Comparison of ENCODE assay signal across 7 cellular contexts in the genomic region with DNA sequence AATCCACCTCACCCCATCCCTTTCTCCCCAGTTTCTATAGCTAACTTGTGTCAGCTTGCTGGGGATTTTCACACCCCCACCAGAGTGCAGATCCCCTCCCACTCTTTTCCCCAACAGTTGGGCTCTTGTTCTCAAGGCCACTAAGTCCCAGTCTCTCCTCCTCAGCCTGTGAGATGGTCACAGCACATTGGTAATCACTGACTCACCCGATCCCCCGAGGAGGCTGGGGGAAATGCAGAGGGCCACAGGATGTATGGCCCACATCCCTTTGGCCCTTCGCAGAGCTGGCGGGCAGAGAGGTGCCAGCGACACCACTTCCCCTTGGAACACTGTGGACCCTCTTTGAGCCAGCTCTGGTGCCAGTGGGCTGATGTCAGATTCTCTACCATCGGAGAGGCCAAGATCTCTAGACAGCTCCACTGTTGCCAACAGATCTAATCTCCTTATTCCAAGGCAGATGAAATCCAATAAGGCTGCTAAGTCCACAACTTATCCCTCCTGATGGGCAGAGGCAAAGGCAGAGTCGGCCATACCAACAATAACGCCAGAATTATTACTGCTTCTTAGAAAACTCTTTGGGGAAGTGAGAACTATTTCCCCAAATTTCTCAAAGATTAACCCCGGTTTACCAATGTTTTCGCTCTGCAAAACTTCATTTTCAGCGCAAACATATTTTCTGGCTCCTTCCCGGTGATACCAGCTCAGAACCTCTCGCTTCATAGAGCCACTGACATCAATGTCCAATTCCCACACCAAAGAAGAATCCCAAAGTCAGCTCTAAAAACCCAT. TPM values are rescaled to one million over a fixed set of nuclear protein-coding genes. Genes with fewer than 3 reads are reported as not detected.
DNase-seq lines count a peak whose midpoint lies in the region; ATAC-seq and TF ChIP-seq lines count a peak whose summit lies in the region.

No MANE protein-coding gene starts in this region.

- H3K9me3 ChIP-seq in OCI-LY3 (ENCODE audit: insufficient read depth, low read length), result no peaks in the 10 kb centered on the region
- H3K9me3 ChIP-seq in mammary epithelial cell (replicated peaks; ENCODE audit: insufficient read depth, low read length), result no peaks in the 10 kb centered on the region
- no peaks in the 10 kb centered on the region for H3K9me3 ChIP-seq in left lung

- intact Hi-C loops in mammary epithelial cell (cut with micrococcal nuclease), result loop anchor here (2.0 to 5.0 kb wide), 5 partner anchors 33 to 418 kb away; partner anchors contain the start of gene SPATS2
- intact Hi-C loops in left lung (cut with DNase I), result no loop called here

- ATAC-seq in left lung, result no peak
- no peak for ATAC-seq in GM21529 (IDR thresholded peaks at IDR 0.05; ENCODE audit: unreplicated experiment)

- CTCF ChIA-PET in mammary epithelial cell (lab: Charles Lee; ENCODE audit: low non-redundant PET), result no interaction called here

- H3K9ac ChIP-seq in OCI-LY3 (ENCODE audit: low read length) (peak overlapping the region; percentile 93), mammary epithelial cell (ENCODE audit: insufficient read depth, low read length) (peak overlapping the region; percentile 54)

- H3K4me3 ChIP-seq in OCI-LY3 (ENCODE audit: low read length) (peak overlapping the region; percentile 93), mammary epithelial cell (replicated peaks in 1 of 3; ENCODE audit: insufficient read depth in 1 of 3, low read depth in 2 of 3, low read length in 3 of 3) (peak overlapping the region; percentile 74 to 85 (median 85)), left lung (peak overlapping the region; percentile 92 to 94)

- H3K36me3 ChIP-seq in OCI-LY3 (replicated peaks; ENCODE audit: low read depth, low read length) (peaks cover 17% of the 10 kb centered on the region), mammary epithelial cell (ENCODE audit: insufficient read depth, low read length) (no peaks in the 10 kb centered on the region), left lung (no peaks in the 10 kb centered on the region)

- peak; percentile 46 for TF ChIP-seq POLR2A in GM15510 (IDR thresholded peaks at IDR 0.05; ENCODE audit: borderline replicate concordance, extremely low read depth, insufficient read length)

- BruUV-seq in mammary epithelial cell (replicated peaks; lab: Mats Ljungman, UMichigan), result TSS peak; percentile 23

- H3K4me1 ChIP-seq in OCI-LY3 (ENCODE audit: low read length) (peaks cover 47% of the 10 kb centered on the region), mammary epithelial cell (ENCODE audit: insufficient read depth, low read length) (peaks cover 31% of the 10 kb centered on the region), left lung (peaks cover 21 to 46% of the 10 kb centered on the region in 2 donors)

- H2AFZ ChIP-seq in OCI-LY3 (ENCODE audit: low read depth, low read length), result no peak overlapping the region
- peak overlapping the region; percentile 94 for H2AFZ ChIP-seq in mammary epithelial cell (ENCODE audit: low read depth, low read length)

- H3K4me2 ChIP-seq in OCI-LY3 (ENCODE audit: low read length) (peak overlapping the region; percentile 95), mammary epithelial cell (ENCODE audit: insufficient read depth, low read depth, low read length) (peak overlapping the region; percentile 78)

- DNase-seq in mammary epithelial cell, result peak; percentile 79
- DNase-seq in left lung, result peak in 1 of 2 donors; percentile 56
- peak; percentile 57 for DNase-seq in stimulated activated CD8-positive, alpha-beta memory T cell treated with anti-CD3 and anti-CD28 coated beads, Interleukin-4, amount 100 ng/mL, for 48 hours
- no peak for DNase-seq in NCI-H2107 treated with DMSO at 0.1 percent for 48 hours (lab: John Stamatoyannopoulos, UW; ENCODE audit: unreplicated experiment)

- peaks cover 65% of the 10 kb centered on the region for H3K79me2 ChIP-seq in OCI-LY3 (ENCODE audit: low read length)
- peaks cover 51% of the 10 kb centered on the region for H3K79me2 ChIP-seq in mammary epithelial cell (ENCODE audit: insufficient read depth, low read length)

- 24% methylated on average over 13 of the region's 13 CpGs for WGBS in mammary epithelial cell (ENCODE audit: low coverage, missing lambda C conversion rate)

- TF ChIP-seq CTCF in OCI-LY3 (IDR thresholded peaks at IDR 0.05; ENCODE audit: low read depth, low read length) (no peak), mammary epithelial cell (conservative IDR thresholded peaks at IDR 0.05 in 1 of 2, IDR thresholded peaks at IDR 0.05 in 1 of 2; ENCODE audit: extremely low read depth in 1 of 2, insufficient read depth in 1 of 2, low read depth in 1 of 2, low read length in 2 of 2) (no peak), left lung (IDR thresholded peaks at IDR 0.05) (no peak)

- dilution Hi-C loops in mammary epithelial cell (cut with HindIII; ENCODE audit: low sequenced_read_pairs), result loop anchor here (5.0 kb wide), 2 partner anchors 47 to 63 kb away; no protein-coding TSS in a partner anchor

- H3K27me3 ChIP-seq in OCI-LY3 (ENCODE audit: low read depth, low read length) (peaks cover 5% of the 10 kb centered on the region; the same call in 1 of the 2 replicates), mammary epithelial cell (ENCODE audit: insufficient read depth, low read length) (no peaks in the 10 kb centered on the region), left lung (no peaks in the 10 kb centered on the region)

- H4K20me1 ChIP-seq in OCI-LY3 (ENCODE audit: insufficient read depth, low read length), result no peaks in the 10 kb centered on the region
- H4K20me1 ChIP-seq in mammary epithelial cell (ENCODE audit: insufficient read depth, low read length), result no peaks in the 10 kb centered on the region

- peak overlapping the region; percentile 95 for H3K27ac ChIP-seq in OCI-LY3 (ENCODE audit: low read length)
- peak overlapping the region; percentile 32 for H3K27ac ChIP-seq in mammary epithelial cell (ENCODE audit: insufficient read depth, low read depth, low read length)
- peak overlapping the region; percentile 93 for H3K27ac ChIP-seq in left lung

- in situ Hi-C loops in mammary epithelial cell (cut with MboI; ENCODE audit: low sequenced_read_pairs in 2 of 2), result loop anchor here (5.0 kb wide), 1 partner anchor 63 kb away; no protein-coding TSS in a partner anchor

RNA-seq across cellular contexts. Expression of gene FMNL3, which starts 1.5 kb away (rescaled TPM):
- total RNA-seq in mammary epithelial cell, result 10 to 100 TPM; 17.6 to 32.0 TPM
- polyA plus RNA-seq in mammary epithelial cell, result 10.7 TPM
- polyA minus RNA-seq in mammary epithelial cell, result 24.7 TPM
- total RNA-seq in left lung, result 10 to 100 TPM; 30.0 to 33.0 TPM

RNA-seq across cellular contexts. Expression of gene TMBIM6, which starts 35.7 kb away (rescaled TPM):
- total RNA-seq in mammary epithelial cell (100 to 1,000 TPM; 535 to 649 TPM), left lung (100 to 1,000 TPM; 791 to 876 TPM)
- polyA plus RNA-seq in mammary epithelial cell, result 566 TPM
- 608 TPM for polyA minus RNA-seq in mammary epithelial cell

Comparison
In these comparisons a context has a peak if more than half of its experiments do, and no peak if none do; other contexts are left out.
1. H3K27ac ChIP-seq: peak in every context shown above with its lines; median percentile 95 in OCI-LY3; 93 in left lung; 32 in mammary epithelial cell.